1 cellular context compared by ENCODE assay signal in genomic region chr17:40167685-40168261, GRCh38.
TF ChIP-seq lines count a peak whose summit lies in the region.

No MANE protein-coding gene starts in this region.

TF ChIP-seq in H1, 55 proteins besides CTCF, POLR2A, EP300 and RAD21:
- TF ChIP-seq YY1 (IDR thresholded peaks at IDR 0.05; ENCODE audit: low read depth, low read length) (no peak), BRCA1 (IDR thresholded peaks at IDR 0.05; ENCODE audit: low read depth, low read length) (no peak), USF2 (IDR thresholded peaks at IDR 0.05; ENCODE audit: low read length) (no peak), JUND (IDR thresholded peaks at IDR 0.05; ENCODE audit: low read length) (no peak), KDM5A (IDR thresholded peaks at IDR 0.05; ENCODE audit: low read length) (no peak)
